ENCODE assay signal across 9 cellular contexts in genomic region chr11:353315-353857, GRCh38. TPM values are rescaled to one million over a fixed set of nuclear protein-coding genes. Genes with fewer than 3 reads are reported as not detected.
DNase-seq lines count a peak whose midpoint lies in the region; ATAC-seq and TF ChIP-seq lines count a peak whose summit lies in the region.
"Had no signal": no experiment of that assay in that cellular context is flagged by ENCODE, and none has a peak within 500 bp of the region (broad histone marks: within the 10 kb centered on the region; RNA-seq: fewer than 3 reads in every experiment).

No MANE protein-coding gene starts in this region.

- peak; percentile 77 for DNase-seq in IMR-90
- DNase-seq in stomach = peak; percentile 87
- no peak for DNase-seq in NCI-H446 treated with DMSO at 0.1 percent for 48 hours (lab: John Stamatoyannopoulos, UW)
- DNase-seq: SHP77 treated with DMSO at 0.1 percent for 48 hours had no signal

- H3K4me3 Mint-ChIP-seq in brain = peak overlapping the region in 4 of 5 experiments; percentile 20 to 74 (median 32)

- H4K5ac ChIP-seq in IMR-90 (ENCODE audit: low read depth, low read length) = peak overlapping the region; percentile 78

- peaks cover 8% of the 10 kb centered on the region for H3K4me1 ChIP-seq in IMR-90 (ENCODE audit: control insufficient read depth, insufficient read depth, low read length)
- H3K4me1 ChIP-seq in stomach = peaks cover 23 to 41% (median 33%) of the 10 kb centered on the region in 4 donors

- no peak overlapping the region for H3K23ac ChIP-seq in IMR-90 (ENCODE audit: low read depth, low read length)

- no peak overlapping the region for H3K9ac ChIP-seq in IMR-90 (ENCODE audit: low read depth, low read length)

- in situ Hi-C loops in IMR-90 (cut with MboI; ENCODE audit: low sequenced_read_pairs) = loop anchor here (10.0 kb wide), 1 partner anchor 49 kb away; the partner anchor contains the start of gene IFITM2

- H2AK5ac ChIP-seq in IMR-90 (ENCODE audit: low read depth, low read length) = 0 out of 2 replicates have a peak overlapping the region, but pooled peaks have one; percentile 92

- dilution Hi-C loops in IMR-90 (cut with HindIII; ENCODE audit: low sequenced_read_pairs, unreplicated experiment) = no loop called here

- peaks cover 0 to 17% of the 10 kb centered on the region in 2 experiments; a peak in 1 of 4 replicates for H3K79me1 ChIP-seq in IMR-90 (ENCODE audit: low read depth in 1 of 2, low read length in 2 of 2)

- no peaks in the 10 kb centered on the region for H3K27me3 ChIP-seq in IMR-90 (ENCODE audit: control insufficient read depth, insufficient read depth, low read length)
- no peaks in the 10 kb centered on the region for H3K27me3 ChIP-seq in layer of hippocampus (ENCODE audit: control insufficient read depth, insufficient read depth, low read length)
- peaks cover 0 to 6% (median 0%) of the 10 kb centered on the region in 3 donors for H3K27me3 ChIP-seq in stomach

- H3K4ac ChIP-seq in IMR-90 (ENCODE audit: low read depth, low read length) = peak overlapping the region; percentile 3

- no peaks in the 10 kb centered on the region for H4K20me1 ChIP-seq in IMR-90 (ENCODE audit: insufficient read depth, low read length)

- no peak for TF ChIP-seq EP300 in stomach (IDR thresholded peaks at IDR 0.05)

- peaks cover 39% of the 10 kb centered on the region for H3K4me1 Mint-ChIP-seq in brain

- peak overlapping the region; percentile 57; the same call in 1 of the 3 replicates for H2BK15ac ChIP-seq in IMR-90 (ENCODE audit: low read depth, low read length)

- H3K27ac ChIP-seq in IMR-90 (ENCODE audit: insufficient read depth, low read length) (peak overlapping the region; percentile 3), layer of hippocampus (ENCODE audit: low read depth, low read length) (peak overlapping the region; percentile 86), stomach (peak overlapping the region; percentile 69 to 99 (median 95))

- peaks cover 27% of the 10 kb centered on the region for H3K9me1 ChIP-seq in IMR-90 (ENCODE audit: insufficient read depth, low read length)

- H3K9me3 Mint-ChIP-seq in brain = no peaks in the 10 kb centered on the region

- H3K56ac ChIP-seq in IMR-90 (ENCODE audit: extremely low read depth, insufficient read depth, low read length) = no peak overlapping the region

- intact Hi-C loops in IMR-90 (cut with micrococcal nuclease) (no loop called here), stomach (cut with DNase I; ENCODE audit: low total_unique reads) (no loop called here)

- H3K14ac ChIP-seq in IMR-90 (replicated peaks; ENCODE audit: low read depth, low read length) = peak overlapping the region; percentile 6

- peak overlapping the region; percentile 76 for H2AFZ ChIP-seq in IMR-90 (replicated peaks; ENCODE audit: low read length, poor library complexity)

- peak; percentile 41 for ATAC-seq in IMR-90 (ENCODE audit: low read depth)
- ATAC-seq in HG03520 (IDR thresholded peaks at IDR 0.05; ENCODE audit: unreplicated experiment) = no peak
- ATAC-seq in GM21786 (IDR thresholded peaks at IDR 0.05; ENCODE audit: unreplicated experiment) = no peak
- ATAC-seq in GM18517 (IDR thresholded peaks at IDR 0.05; ENCODE audit: unreplicated experiment) = no peak

- H3K36me3 ChIP-seq in IMR-90 (ENCODE audit: control insufficient read depth, insufficient read depth, low read length) (no peaks in the 10 kb centered on the region), stomach (no peaks in the 10 kb centered on the region)

- H2BK5ac ChIP-seq in IMR-90 (ENCODE audit: low read depth, low read length, poor library complexity, severe bottlenecking) = peak overlapping the region; percentile 47

- no peaks in the 10 kb centered on the region for H3K9me3 ChIP-seq in IMR-90 (ENCODE audit: control insufficient read depth, insufficient read depth, low read length)
- no peaks in the 10 kb centered on the region for H3K9me3 ChIP-seq in stomach

- H2BK20ac ChIP-seq in IMR-90 (ENCODE audit: low read depth, low read length) = peak overlapping the region; percentile 43; the same call in 1 of the 2 replicates

- H3K4me3 ChIP-seq in IMR-90 (ENCODE audit: insufficient read depth, low read depth, low read length) = no peak overlapping the region
- H3K4me3 ChIP-seq in stomach = no peak overlapping the region

- no TSS peak for BruUV-seq in IMR-90 (replicated peaks; lab: Mats Ljungman, UMichigan)

- TF ChIP-seq CTCF in IMR-90 (conservative IDR thresholded peaks at IDR 0.05; ENCODE audit: low read depth, low read length) (no peak), brain (conservative IDR thresholded peaks at IDR 0.05) (no peak), stomach (IDR thresholded peaks at IDR 0.05) (no peak)

- H2AK9ac ChIP-seq in IMR-90 (replicated peaks; ENCODE audit: low read depth, low read length, poor library complexity) = no peak overlapping the region

- H3K4me2 ChIP-seq in IMR-90 (ENCODE audit: low read depth, low read length) = peak overlapping the region; percentile 2; the same call in 1 of the 2 replicates

- POLR2A ChIA-PET in IMR-90 (lab: Charles Lee; ENCODE audit: unreplicated experiment) = no interaction called here

- H3K27me3 Mint-ChIP-seq in brain = peaks cover 2% of the 10 kb centered on the region

- peak overlapping the region; percentile 80 for H3K18ac ChIP-seq in IMR-90 (ENCODE audit: low read depth, low read length)

- H3K27ac Mint-ChIP-seq in brain = peak overlapping the region; percentile 55 to 99 (median 93)

- H3K36me3 Mint-ChIP-seq in brain = no peaks in the 10 kb centered on the region

- CTCF ChIA-PET in IMR-90 (lab: Yijun Ruan, JAX) = interaction anchor here (0.7 kb wide), 1 partner anchor 15 kb away, joined by 3 read pairs; no protein-coding TSS in a partner anchor

- no peak for TF ChIP-seq RAD21 in IMR-90 (IDR thresholded peaks at IDR 0.05; ENCODE audit: low read length)

- TF ChIP-seq POLR2A in IMR-90 (IDR thresholded peaks at IDR 0.05; ENCODE audit: low read depth, low read length) = no peak
- TF ChIP-seq POLR2A in stomach (IDR thresholded peaks at IDR 0.05) = no peak

- H4K8ac ChIP-seq in IMR-90 (ENCODE audit: low read depth in 2 of 2, low read length in 2 of 2) = peak overlapping the region; percentile 64 to 75

- WGBS in IMR-90 (ENCODE audit: extremely low coverage in 2 of 2, insufficient read length in 1 of 2), 2 experiments = 21% methylated on average over 7 of the region's 12 CpGs; no CpG with 5 or more reads in 1 of the 2 experiments
- 11 to 20% (median 16%) methylated on average over 12 of the region's 12 CpGs for WGBS in stomach, 5 donors

- H4K91ac ChIP-seq in IMR-90 (ENCODE audit: insufficient read depth, low read depth, low read length) = peak overlapping the region; percentile 67

- peak overlapping the region; percentile 45 for H2BK120ac ChIP-seq in IMR-90 (ENCODE audit: low read depth, low read length)

TF ChIP-seq in IMR-90, 13 proteins besides CTCF, POLR2A, EP300 and RAD21:
- TF ChIP-seq MAZ (IDR thresholded peaks at IDR 0.05; ENCODE audit: borderline replicate concordance, low read depth, low read length) (peak; percentile 29; the same call in 1 of the 2 replicates), RCOR1 (IDR thresholded peaks at IDR 0.05; ENCODE audit: insufficient replicate concordance, low read length) (no peak), BHLHE40 (IDR thresholded peaks at IDR 0.05; ENCODE audit: low read depth, low read length) (no peak), CHD1 (IDR thresholded peaks at IDR 0.05; ENCODE audit: low read depth, low read length) (no peak)

RNA-seq across cellular contexts. Expression of gene B4GALNT4, which starts 15.9 kb away (rescaled TPM):
- total RNA-seq in IMR-90 (2012; rRNA removed) (5.2 and 6.1 TPM in 2 replicates), stomach (1 to 10 TPM in 2 of 5 donors, under 1 TPM in 1, not detected in 2; 0.45 to 7.5 (median 4.2) TPM)
- polyA plus RNA-seq in IMR-90 (2012; rRNA removed) (38.6 and 45.4 TPM in 2 replicates), brain (ENCODE audit: insufficient read depth, low read depth, low replicate concordance) (40.5 TPM), stomach (1 to 10 TPM; 2.4 to 8.8 (median 4.4) TPM)
- polyA plus RNA-seq in IMR-90 (2012; cell fraction: cytosol; rRNA removed) = 23.3 and 32.7 TPM in 2 replicates
- polyA plus RNA-seq in IMR-90 (2012; cell fraction: nucleus; rRNA removed; ENCODE audit: low replicate concordance) = 324 and 637 TPM in 2 replicates

RNA-seq across cellular contexts. Expression of gene IFITM3, which starts 32.7 kb away (rescaled TPM):
- total RNA-seq in IMR-90 (2012; rRNA removed) (40.9 and 52.5 TPM in 2 replicates), stomach (100 to 1,000 TPM in 3 of 5 donors, 10 to 100 TPM in 2; 11.9 to 271 (median 127) TPM)
- polyA plus RNA-seq in IMR-90 (2012; rRNA removed) (906 and 1,008 TPM in 2 replicates), brain (ENCODE audit: insufficient read depth, low read depth, low replicate concordance) (304 TPM), stomach (1,000 to 10,000 TPM in 1 of 3 donors, 100 to 1,000 TPM in 2; 538 to 1,128 (median 677) TPM)
- polyA plus RNA-seq in IMR-90 (2012; cell fraction: cytosol; rRNA removed) = 803 and 1,768 TPM in 2 replicates
- polyA plus RNA-seq in IMR-90 (2012; cell fraction: nucleus; rRNA removed; ENCODE audit: low replicate concordance) = 153 and 347 TPM in 2 replicates

RNA-seq across cellular contexts. Expression of gene IFITM1, which starts 39.5 kb away (rescaled TPM):
- total RNA-seq in IMR-90 (2012; rRNA removed) (14.4 and 24.2 TPM in 2 replicates), stomach (10 to 100 TPM in 4 of 5 donors, 1 to 10 TPM in 1; 7.0 to 59.8 (median 17.3) TPM)
- polyA plus RNA-seq in IMR-90 (2012; rRNA removed) (67.5 and 68.9 TPM in 2 replicates), brain (ENCODE audit: insufficient read depth, low read depth, low replicate concordance) (147 TPM), stomach (100 to 1,000 TPM in 2 of 3 donors, 10 to 100 TPM in 1; 79.9 to 224 (median 119) TPM)
- 54.7 and 163 TPM in 2 replicates for polyA plus RNA-seq in IMR-90 (2012; cell fraction: cytosol; rRNA removed)
- polyA plus RNA-seq in IMR-90 (2012; cell fraction: nucleus; rRNA removed; ENCODE audit: low replicate concordance) = 25.1 and 28.0 TPM in 2 replicates

RNA-seq across cellular contexts. Expression of gene PKP3, which starts 40.6 kb away (rescaled TPM):
- 1.4 and 2.2 TPM in 2 replicates for total RNA-seq in IMR-90 (2012; rRNA removed)
- polyA plus RNA-seq in IMR-90 (2012; rRNA removed) = 1.5 and 2.6 TPM in 2 replicates
- 2.0 TPM in 2 replicates for polyA plus RNA-seq in IMR-90 (2012; cell fraction: cytosol; rRNA removed)
- polyA plus RNA-seq in IMR-90 (2012; cell fraction: nucleus; rRNA removed; ENCODE audit: low replicate concordance) = 2.4 and 8.5 TPM in 2 replicates
- 0.32 TPM for polyA plus RNA-seq in brain (ENCODE audit: insufficient read depth, low read depth, low replicate concordance)
- 100 to 1,000 TPM in 3 of 5 donors, 10 to 100 TPM in 2; 26.3 to 356 (median 141) TPM for total RNA-seq in stomach
- polyA plus RNA-seq in stomach = 10 to 100 TPM; 31.1 to 94.5 (median 41.7) TPM

RNA-seq across cellular contexts. Expression of gene IFITM2, which starts 45.8 kb away (rescaled TPM):
- total RNA-seq in IMR-90 (2012; rRNA removed) = 26.4 and 31.2 TPM in 2 replicates
- polyA plus RNA-seq in IMR-90 (2012; rRNA removed) = 564 and 600 TPM in 2 replicates
- polyA plus RNA-seq in IMR-90 (2012; cell fraction: cytosol; rRNA removed) = 588 and 1,067 TPM in 2 replicates
- polyA plus RNA-seq in IMR-90 (2012; cell fraction: nucleus; rRNA removed; ENCODE audit: low replicate concordance) = 95.2 and 139 TPM in 2 replicates
- polyA plus RNA-seq in brain (ENCODE audit: insufficient read depth, low read depth, low replicate concordance) = 126 TPM
- 10 to 100 TPM in 4 of 5 donors, 1 to 10 TPM in 1; 8.8 to 61.7 (median 12.9) TPM for total RNA-seq in stomach
- 100 to 1,000 TPM; 276 to 394 (median 344) TPM for polyA plus RNA-seq in stomach

Comparison
In these comparisons a context has a peak if more than half of its experiments do, and no peak if none do; other contexts are left out.
1. H3K27ac ChIP-seq: peak in every context shown above with its lines; median percentile 95 in stomach; 86 in layer of hippocampus; 3 in IMR-90.